1 cellular context compared by ENCODE assay signal in genomic region chr19:35869327-35870123, GRCh38.
TF ChIP-seq lines count a peak whose summit lies in the region.

No MANE protein-coding gene starts in this region.

TF ChIP-seq in HEK293, 187 proteins besides CTCF, POLR2A, EP300 and RAD21 (continued from another document and continues in another):
- TF ChIP-seq ZNF174 (tag by site-specific recombination; IDR thresholded peaks at IDR 0.05): no peak
- TF ChIP-seq ZSCAN16 (tag by site-specific recombination; IDR thresholded peaks at IDR 0.05): no peak
- no peak for TF ChIP-seq ZNF366 (tag by site-specific recombination; conservative IDR thresholded peaks at IDR 0.05)
- no peak for TF ChIP-seq HOXD13 (CRISPR knock-in tag; IDR thresholded peaks at IDR 0.05; ENCODE audit: borderline replicate concordance)
- no peak for TF ChIP-seq ZNF423 (tag by site-specific recombination; IDR thresholded peaks at IDR 0.05)
- TF ChIP-seq ZIC2 (tag by site-specific recombination; IDR thresholded peaks at IDR 0.05): peak; percentile 68
- no peak; the same call in 1 of the 2 replicates for TF ChIP-seq ZNF10 (tag by site-specific recombination; IDR thresholded peaks at IDR 0.05)
- TF ChIP-seq HOXC10 (CRISPR knock-in tag; IDR thresholded peaks at IDR 0.05): no peak
- TF ChIP-seq ZEB2 (tag by site-specific recombination; IDR thresholded peaks at IDR 0.05): peak; percentile 93
- TF ChIP-seq ZNF26 (tag by site-specific recombination; IDR thresholded peaks at IDR 0.05): no peak
- TF ChIP-seq SCRT2 (tag by site-specific recombination; IDR thresholded peaks at IDR 0.05): peak; percentile 99
- TF ChIP-seq ZNF792 (tag by site-specific recombination; IDR thresholded peaks at IDR 0.05): peak; percentile 50
- no peak for TF ChIP-seq ZNF544 (tag by site-specific recombination; IDR thresholded peaks at IDR 0.05)
- TF ChIP-seq GLI4 (tag by site-specific recombination; IDR thresholded peaks at IDR 0.05): no peak
- TF ChIP-seq ZNF140 (tag by site-specific recombination; IDR thresholded peaks at IDR 0.05): no peak
- TF ChIP-seq ZNF548 (tag by site-specific recombination; IDR thresholded peaks at IDR 0.05): no peak
- TF ChIP-seq KLF8 (tag by site-specific recombination; IDR thresholded peaks at IDR 0.05): peak; percentile 89
- TF ChIP-seq ZNF707 (tag by site-specific recombination; IDR thresholded peaks at IDR 0.05): no peak
- TF ChIP-seq WT1 (tag by site-specific recombination; IDR thresholded peaks at IDR 0.05): no peak
- no peak for TF ChIP-seq ZSCAN5A (tag by site-specific recombination; IDR thresholded peaks at IDR 0.05)
- TF ChIP-seq KLF10 (tag by site-specific recombination; IDR thresholded peaks at IDR 0.05): peak; percentile 84
- peak; percentile 98 for TF ChIP-seq PRDM10 (tag by site-specific recombination; IDR thresholded peaks at IDR 0.05)
- TF ChIP-seq ZNF645 (tag by site-specific recombination; IDR thresholded peaks at IDR 0.05): no peak
- peak; percentile 100 for TF ChIP-seq ZNF335 (tag by site-specific recombination; conservative IDR thresholded peaks at IDR 0.05)
- TF ChIP-seq ZNF704 (tag by site-specific recombination; IDR thresholded peaks at IDR 0.05): no peak
- TF ChIP-seq ZNF362 (tag by site-specific recombination; IDR thresholded peaks at IDR 0.05): no peak
- TF ChIP-seq ZNF501 (tag by site-specific recombination; IDR thresholded peaks at IDR 0.05): peak; percentile 71; the same call in 1 of the 2 replicates
- no peak for TF ChIP-seq ZNF747 (tag by site-specific recombination; IDR thresholded peaks at IDR 0.05)
- TF ChIP-seq REPIN1 (tag by site-specific recombination; IDR thresholded peaks at IDR 0.05; ENCODE audit: low read depth): no peak
- no peak; the same call in 1 of the 2 replicates for TF ChIP-seq INSM2 (tag by site-specific recombination; IDR thresholded peaks at IDR 0.05)
- TF ChIP-seq ZNF404 (tag by site-specific recombination; IDR thresholded peaks at IDR 0.05): no peak
- peak; percentile 67; the same call in 1 of the 2 replicates for TF ChIP-seq ZFP69B (tag by site-specific recombination; IDR thresholded peaks at IDR 0.05)
- TF ChIP-seq ZBTB21 (tag by site-specific recombination; IDR thresholded peaks at IDR 0.05): 0 out of 2 replicates have a peak, but pooled peaks have one; percentile 10
- no peak for TF ChIP-seq ZNF529 (tag by site-specific recombination; IDR thresholded peaks at IDR 0.05; ENCODE audit: insufficient replicate concordance)
- TF ChIP-seq HIC1 (tag by site-specific recombination; IDR thresholded peaks at IDR 0.05): no peak
- no peak for TF ChIP-seq TCF7L2 (IDR thresholded peaks at IDR 0.05; ENCODE audit: borderline replicate concordance, low read depth, low read length)
- no peak for TF ChIP-seq ZNF518A (tag by site-specific recombination; conservative IDR thresholded peaks at IDR 0.05; ENCODE audit: low read depth)
- TF ChIP-seq ZBTB20 (tag by site-specific recombination; IDR thresholded peaks at IDR 0.05): peak; percentile 40; the same call in 1 of the 2 replicates
- peak; percentile 94 for TF ChIP-seq PATZ1 (tag by site-specific recombination; IDR thresholded peaks at IDR 0.05)
- TF ChIP-seq GLIS2 (tag by site-specific recombination; IDR thresholded peaks at IDR 0.05): peak; percentile 99
